Comparison of ENCODE assay signal across 18 cellular contexts in the genomic region with DNA sequence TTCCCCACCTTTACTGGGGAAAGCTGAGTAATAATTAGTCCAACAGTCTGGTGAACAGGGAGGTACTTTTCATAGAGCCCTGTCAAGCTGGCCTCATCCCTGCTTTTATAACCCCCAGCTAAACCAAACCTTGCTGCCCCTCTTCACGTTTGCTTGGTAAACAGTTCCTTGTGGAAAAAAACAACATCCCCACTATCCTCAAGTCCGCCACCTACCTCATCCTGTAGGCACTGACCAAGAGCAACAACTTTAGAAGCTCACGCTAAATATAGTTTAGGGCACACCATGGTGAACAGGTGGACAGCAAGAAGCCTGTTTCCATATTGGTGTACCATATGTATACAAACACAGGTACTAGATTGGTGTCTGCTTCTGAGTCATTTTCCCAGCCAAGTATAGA. TPM values are rescaled to one million over a fixed set of nuclear protein-coding genes. Genes with fewer than 3 reads are reported as not detected.
DNase-seq lines count a peak whose midpoint lies in the region; ATAC-seq and TF ChIP-seq lines count a peak whose summit lies in the region.
"Had no signal": no experiment of that assay in that cellular context is flagged by ENCODE, and none has a peak within 500 bp of the region (broad histone marks: within the 10 kb centered on the region; RNA-seq: fewer than 3 reads in every experiment).

No MANE protein-coding gene starts in this region.

- H3K36me3 Mint-ChIP-seq in Calu3 (ENCODE audit: insufficient read depth, unreplicated experiment) (peaks cover 89% of the 10 kb centered on the region), progenitor cell of endocrine pancreas (ENCODE audit: insufficient read depth) (peaks cover 17% of the 10 kb centered on the region)

- no peak for DNase-seq in Calu3
- no peak for DNase-seq in SK-N-MC (ENCODE audit: low read depth, low spot score)
- DNase-seq in epithelial cell of prostate (ENCODE audit: low read depth, low spot score): no peak
- no peak for DNase-seq in progenitor cell of endocrine pancreas (ENCODE audit: low spot score, unreplicated experiment)
- no peak for DNase-seq in GOT3 (lab: John Stamatoyannopoulos, UW)
- no peak for DNase-seq in NCI-H187 (lab: John Stamatoyannopoulos, UW)
- DNase-seq: amniotic stem cell; colonic mucosa; immature natural killer cell; MV-4-11; SK-N-SH; stimulated activated CD4-positive, alpha-beta T cell treated with anti-CD3 and anti-CD28 coated beads, Interleukin-4, amount 100 ng/mL, for 24 hours; stimulated activated CD8-positive, alpha-beta memory T cell treated with anti-CD3 and anti-CD28 coated beads, Interleukin-4, amount 100 ng/mL, for 48 hours had no signal

- no peaks in the 10 kb centered on the region for H3K9me3 ChIP-seq in SK-N-MC (ENCODE audit: low read depth, low read length)
- H3K9me3 ChIP-seq: BLaER1, colonic mucosa, neutrophil, SK-N-SH, thyroid gland had no signal

- H3K4me1 Mint-ChIP-seq in Calu3 (ENCODE audit: low read depth, unreplicated experiment) (no peaks in the 10 kb centered on the region), progenitor cell of endocrine pancreas (ENCODE audit: low read depth) (peaks cover 1% of the 10 kb centered on the region)
- H3K4me1 Mint-ChIP-seq: immature natural killer cell had no signal

- H3K36me3 ChIP-seq in SK-N-MC (ENCODE audit: insufficient read depth, low read length): peaks cover 83% of the 10 kb centered on the region
- H3K36me3 ChIP-seq: colonic mucosa had no signal

- H3K27ac ChIP-seq in SK-N-MC (peak overlapping the region; percentile 45; the same call in 1 of the 2 replicates), epithelial cell of prostate (peak overlapping the region; percentile 41)
- H3K27ac ChIP-seq: BLaER1, colonic mucosa, neutrophil had no signal

- no peak for TF ChIP-seq CTCF in Calu3 (IDR thresholded peaks at IDR 0.05; ENCODE audit: unreplicated experiment)
- no peak for TF ChIP-seq CTCF in progenitor cell of endocrine pancreas (IDR thresholded peaks at IDR 0.05; ENCODE audit: unreplicated experiment)

- intact Hi-C loops in Calu3 (cut with micrococcal nuclease; ENCODE audit: unreplicated experiment): no loop called here

- CTCF ChIA-PET in Calu3 (lab: Charles Lee): interaction anchor here (0.6 to 0.9 kb wide), 2 partner anchors 27 to 1127 kb away, joined by 3 to 5 read pairs; no protein-coding TSS in a partner anchor

- H3K9ac ChIP-seq in SK-N-MC (ENCODE audit: insufficient read length): no peak overlapping the region
- H3K9ac ChIP-seq: BLaER1, SK-N-SH had no signal

- H3K27me3 Mint-ChIP-seq in Calu3 (ENCODE audit: unreplicated experiment): no peaks in the 10 kb centered on the region
- H3K27me3 Mint-ChIP-seq in progenitor cell of endocrine pancreas: no peaks in the 10 kb centered on the region

- no TSS peak for BruUV-seq in Calu3 (replicated peaks; lab: Mats Ljungman, UMichigan)

- no peak overlapping the region for H3K4me3 Mint-ChIP-seq in Calu3 (ENCODE audit: low read depth, unreplicated experiment)
- H3K4me3 Mint-ChIP-seq in progenitor cell of endocrine pancreas (ENCODE audit: low read depth): no peak overlapping the region
- H3K4me3 Mint-ChIP-seq: immature natural killer cell had no signal

- H3K4me3 ChIP-seq in SK-N-MC: no peak overlapping the region
- H3K4me3 ChIP-seq: BLaER1, colonic mucosa, thyroid gland had no signal

- peak overlapping the region; percentile 22 for H3K27ac Mint-ChIP-seq in Calu3 (ENCODE audit: unreplicated experiment)
- peak overlapping the region; percentile 88 for H3K27ac Mint-ChIP-seq in progenitor cell of endocrine pancreas

- H3K9me3 Mint-ChIP-seq in Calu3 (ENCODE audit: low read depth, unreplicated experiment) (no peaks in the 10 kb centered on the region), progenitor cell of endocrine pancreas (ENCODE audit: low read depth) (no peaks in the 10 kb centered on the region)
- H3K9me3 Mint-ChIP-seq: immature natural killer cell had no signal

- no peak for ATAC-seq in GM19452 (IDR thresholded peaks at IDR 0.05; ENCODE audit: unreplicated experiment)
- ATAC-seq: sciatic nerve had no signal

RNA-seq across cellular contexts. Expression of a gene that starts 16.5 kb away (rescaled TPM):
- 216 and 247 TPM in 2 replicates for total RNA-seq in Calu3 (2022)
- 123 and 124 TPM in 2 replicates for total RNA-seq in progenitor cell of endocrine pancreas

RNA-seq across cellular contexts. Expression of a gene that starts 27.0 kb away (rescaled TPM):
- total RNA-seq in Calu3 (2022) (1.1 and 1.2 TPM in 2 replicates), progenitor cell of endocrine pancreas (0.64 TPM in 1 of 2 replicates, not detected in the other)

RNA-seq across cellular contexts. Expression of a gene that starts 36.6 kb away (rescaled TPM):
- total RNA-seq in Calu3 (2022) (111 and 126 TPM in 2 replicates), progenitor cell of endocrine pancreas (177 and 181 TPM in 2 replicates)

RNA-seq across cellular contexts. Expression of a gene that starts 42.9 kb away (rescaled TPM):
- total RNA-seq in Calu3 (2022): 29.4 and 37.1 TPM in 2 replicates
- 16.8 and 19.4 TPM in 2 replicates for total RNA-seq in progenitor cell of endocrine pancreas
